19 cellular contexts compared by ENCODE assay signal in genomic region chrX:132837971-132838370, GRCh38.
DNase-seq lines count a peak whose midpoint lies in the region; TF ChIP-seq lines count a peak whose summit lies in the region.
"Had no signal": no experiment of that assay in that cellular context is flagged by ENCODE, and none has a peak within 500 bp of the region (broad histone marks: within the 10 kb centered on the region; RNA-seq: fewer than 3 reads in every experiment).

No MANE protein-coding gene starts in this region.

- H3K36me3 ChIP-seq in mucosa of rectum (ENCODE audit: control insufficient read depth in 2 of 2, insufficient read depth in 2 of 2, low read length in 2 of 2) (no peaks in the 10 kb centered on the region), transverse colon (no peaks in the 10 kb centered on the region), HAP-1 (replicated peaks) (no peaks in the 10 kb centered on the region), uterus (peaks cover 0 to under 1% of the 10 kb centered on the region in 2 donors)
- H3K36me3 ChIP-seq: MG63 had no signal

- intact Hi-C loops in transverse colon (cut with DNase I; ENCODE audit: low total_unique reads) = no loop called here
- intact Hi-C loops in uterus (cut with DNase I; ENCODE audit: low total_unique reads) = no loop called here

- H3K4me3 ChIP-seq in mucosa of rectum (ENCODE audit: low read length in 2 of 2) (no peak overlapping the region), transverse colon (no peak overlapping the region), HAP-1 (no peak overlapping the region), uterus (no peak overlapping the region)
- H3K4me3 ChIP-seq: MG63 had no signal

- H3K36me3 Mint-ChIP-seq in activated T-cell treated with anti-CD3 and anti-CD28 coated beads, Interleukin-2, amount 50 U/mL, for 24 hours (ENCODE audit: low read depth) = no peaks in the 10 kb centered on the region
- H3K36me3 Mint-ChIP-seq: CD14-positive monocyte had no signal

- H3K9ac ChIP-seq in mucosa of rectum (ENCODE audit: low read depth in 1 of 2, low read length in 2 of 2) = no peak overlapping the region

- in situ Hi-C loops in transverse colon (cut with MboI; ENCODE audit: low pct_ligation_motif_present in 1 of 4, low pct_unique_long_range_greater_than_20kb in 1 of 4, low sequenced_read_pairs in 3 of 4) (no loop called here), HAP-1 (cut with MboI; ENCODE audit: low sequenced_read_pairs) (no loop called here)

- no peak for TF ChIP-seq POLR2A in transverse colon (IDR thresholded peaks at IDR 0.05)
- no peak for TF ChIP-seq POLR2A in uterus (IDR thresholded peaks at IDR 0.05)

- H3K27ac Mint-ChIP-seq in activated T-cell treated with anti-CD3 and anti-CD28 coated beads, Interleukin-2, amount 50 U/mL, for 24 hours = no peak overlapping the region
- H3K27ac Mint-ChIP-seq: CD14-positive monocyte had no signal

- H3K4me1 ChIP-seq in mucosa of rectum (ENCODE audit: control insufficient read depth in 2 of 2, insufficient read depth in 2 of 2, low read length in 2 of 2) (peaks cover 0 to 6% of the 10 kb centered on the region in 2 donors), transverse colon (peaks cover 0 to 6% (median 0%) of the 10 kb centered on the region in 4 donors), HAP-1 (peaks cover 20% of the 10 kb centered on the region), uterus (no peaks in the 10 kb centered on the region)

- H3K9me3 ChIP-seq in mucosa of rectum (ENCODE audit: control insufficient read depth in 2 of 2, low read length in 2 of 2) (no peaks in the 10 kb centered on the region), transverse colon (no peaks in the 10 kb centered on the region), HAP-1 (no peaks in the 10 kb centered on the region), uterus (no peaks in the 10 kb centered on the region)
- H3K9me3 ChIP-seq: MG63 had no signal

- H3K27me3 ChIP-seq in mucosa of rectum (ENCODE audit: control insufficient read depth in 2 of 2, insufficient read depth in 2 of 2, low read length in 2 of 2) = peaks cover 5% of the 10 kb centered on the region in 2 donors
- H3K27me3 ChIP-seq in transverse colon = no peaks in the 10 kb centered on the region
- H3K27me3 ChIP-seq in HAP-1 (ENCODE audit: low read depth) = no peaks in the 10 kb centered on the region
- H3K27me3 ChIP-seq in uterus = peaks cover 0 to 8% of the 10 kb centered on the region in 2 donors
- H3K27me3 ChIP-seq: MG63 had no signal

- TF ChIP-seq EP300 in transverse colon (IDR thresholded peaks at IDR 0.05; ENCODE audit: low read depth) = no peak

- peak overlapping the region; percentile 25 to 39 for H3K27ac ChIP-seq in mucosa of rectum (ENCODE audit: low read depth in 2 of 2, low read length in 2 of 2)
- H3K27ac ChIP-seq in transverse colon = peak overlapping the region in 1 of 4 donors; percentile 24
- H3K27ac ChIP-seq in uterus = no peak overlapping the region

- H3K4me3 Mint-ChIP-seq in activated T-cell treated with anti-CD3 and anti-CD28 coated beads, Interleukin-2, amount 50 U/mL, for 24 hours = no peak overlapping the region
- H3K4me3 Mint-ChIP-seq: CD14-positive monocyte, H9 had no signal

- TF ChIP-seq CTCF in transverse colon (IDR thresholded peaks at IDR 0.05) = no peak
- no peak for TF ChIP-seq CTCF in uterus (IDR thresholded peaks at IDR 0.05)

- no peaks in the 10 kb centered on the region for H3K9me3 Mint-ChIP-seq in activated T-cell treated with anti-CD3 and anti-CD28 coated beads, Interleukin-2, amount 50 U/mL, for 24 hours
- H3K9me3 Mint-ChIP-seq: CD14-positive monocyte, H9 had no signal

- H3K4me1 Mint-ChIP-seq in activated T-cell treated with anti-CD3 and anti-CD28 coated beads, Interleukin-2, amount 50 U/mL, for 24 hours (ENCODE audit: low read depth) = no peaks in the 10 kb centered on the region
- H3K4me1 Mint-ChIP-seq: CD14-positive monocyte had no signal

- peak; percentile 2 for DNase-seq in DMS53 (lab: John Stamatoyannopoulos, UW)
- DNase-seq in DMS53 treated with DMSO at 0.1 percent for 48 hours (lab: John Stamatoyannopoulos, UW; ENCODE audit: unreplicated experiment) = no peak
- peak; percentile 11 for DNase-seq in astrocyte of the hippocampus (ENCODE audit: low read depth, low spot score)
- peak; percentile 65 for DNase-seq in transverse colon
- DNase-seq in activated T-cell treated with anti-CD3 and anti-CD28 coated beads, Interleukin-2, amount 50 U/mL, for 24 hours = no peak
- no peak for DNase-seq in HAP-1 (ENCODE audit: low spot score in 2 of 2)
- no peak for DNase-seq in uterus
- DNase-seq: 8988T, COR-L47, DND-41, GF-D8, H9, MG63, NCI-H1092 treated with DMSO at 0.1 percent for 48 hours, NCI-H187 treated with DMSO at 0.1 percent for 48 hours, NCI-H524, SIG-M5 had no signal

- WGBS in transverse colon (ENCODE audit: low coverage in 1 of 2), 2 donors = 38 to 61% methylated on average over 2 to 5 of the region's 5 CpGs

- peaks cover 45% of the 10 kb centered on the region for H3K27me3 Mint-ChIP-seq in activated T-cell treated with anti-CD3 and anti-CD28 coated beads, Interleukin-2, amount 50 U/mL, for 24 hours

Comparison
In these comparisons a context has a peak if more than half of its experiments do, and no peak if none do; other contexts are left out.
1. DNase-seq: peak in DMS53 (single experiment), astrocyte of the hippocampus (single experiment) and transverse colon (single experiment); none in DMS53 treated with DMSO at 0.1 percent for 48 hours (single experiment), activated T-cell treated with anti-CD3 and anti-CD28 coated beads, Interleukin-2, amount 50 U/mL, for 24 hours (single experiment), HAP-1 (0 of 2) and uterus (0 of 2).
2. H3K27ac ChIP-seq: peak in mucosa of rectum (2 of 2); none in uterus (0 of 2).